In the genomic region with DNA sequence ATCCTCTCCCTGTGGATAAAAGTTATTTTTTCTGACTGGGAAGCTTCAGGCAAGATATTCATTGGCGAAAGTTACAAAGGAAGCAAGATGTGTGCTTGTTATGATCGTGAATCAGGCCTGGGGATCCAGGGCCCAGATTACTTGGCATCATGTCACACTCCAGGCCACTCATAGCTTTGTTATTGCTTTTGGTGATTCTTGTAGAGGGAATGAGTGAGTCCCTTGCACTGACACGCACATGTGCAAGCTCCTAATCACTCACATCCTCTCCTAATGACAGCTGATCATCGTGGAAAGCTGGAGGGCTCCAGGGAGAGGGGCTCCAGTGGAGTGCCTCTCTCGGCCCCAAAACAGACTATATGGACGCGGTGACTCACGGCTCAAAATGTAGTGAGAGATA, we compare ENCODE assay signal across 16 cellular contexts.
DNase-seq lines count a peak whose midpoint lies in the region; ATAC-seq and TF ChIP-seq lines count a peak whose summit lies in the region.
"Had no signal": no experiment of that assay in that cellular context is flagged by ENCODE, and none has a peak within 500 bp of the region (broad histone marks: within the 10 kb centered on the region; RNA-seq: fewer than 3 reads in every experiment).

No MANE protein-coding gene starts in this region.

- no peak overlapping the region for H3K27ac Mint-ChIP-seq in WTC11
- H3K27ac Mint-ChIP-seq: activated CD4-positive, alpha-beta T cell treated with anti-CD3 and anti-CD28 coated beads, Interleukin-2, amount 10 ng/mL, durations not matched to agents 7 days and 5 days; activated naive CD8-positive, alpha-beta T cell treated with anti-CD3 and anti-CD28 coated beads, Interleukin-2, amount 10 ng/mL, durations not matched to agents 7 days and 5 days; naive B cell had no signal

- no peaks in the 10 kb centered on the region for H3K9me3 Mint-ChIP-seq in WTC11
- H3K9me3 Mint-ChIP-seq: activated CD4-positive, alpha-beta T cell treated with anti-CD3 and anti-CD28 coated beads, Interleukin-2, amount 10 ng/mL, durations not matched to agents 7 days and 5 days; activated naive CD8-positive, alpha-beta T cell treated with anti-CD3 and anti-CD28 coated beads, Interleukin-2, amount 10 ng/mL, durations not matched to agents 7 days and 5 days; naive B cell had no signal

- no peak overlapping the region for H3K9ac ChIP-seq in mucosa of rectum (ENCODE audit: low read depth in 1 of 2, low read length in 2 of 2)

- no peaks in the 10 kb centered on the region for H3K9me3 ChIP-seq in mucosa of rectum (ENCODE audit: control insufficient read depth in 2 of 2, low read length in 2 of 2)
- H3K9me3 ChIP-seq: upper lobe of right lung had no signal

- H3K27ac ChIP-seq in epithelial cell of prostate, result no peak overlapping the region
- H3K27ac ChIP-seq in mucosa of rectum (ENCODE audit: low read depth in 2 of 2, low read length in 2 of 2), result peak overlapping the region; percentile 22 to 32
- H3K27ac ChIP-seq: upper lobe of right lung had no signal

- CTCF ChIA-PET in WTC11 (lab: Charles Lee), result no interaction called here

- H3K4me3 ChIP-seq in mucosa of rectum (ENCODE audit: low read length in 2 of 2), result no peak overlapping the region
- H3K4me3 ChIP-seq: upper lobe of right lung had no signal

- POLR2A ChIA-PET in WTC11 (lab: Charles Lee), result no interaction called here

- DNase-seq in AG08395 (ENCODE audit: low spot score) (peak; percentile 94), NCI-H226 (peak; percentile 35), epithelial cell of prostate (ENCODE audit: low read depth, low spot score) (peak; percentile 44), T-helper 9 cell (no peak), NCI-H146 (lab: John Stamatoyannopoulos, UW) (no peak), T-helper 1 cell (no peak), WTC11 (ENCODE audit: low spot score) (no peak)
- DNase-seq: activated CD4-positive, alpha-beta T cell treated with anti-CD3 and anti-CD28 coated beads, Interleukin-2, amount 10 ng/mL, durations not matched to agents 7 days and 5 days; activated naive CD8-positive, alpha-beta T cell treated with anti-CD3 and anti-CD28 coated beads, Interleukin-2, amount 10 ng/mL, durations not matched to agents 7 days and 5 days; AML-193; naive B cell; NCI-H2029 treated with DMSO at 0.1 percent for 48 hours; stimulated activated CD4-positive, alpha-beta T cell treated with anti-CD3 and anti-CD28 coated beads, Interleukin-4, amount 100 ng/mL, for 24 hours; upper lobe of right lung had no signal

- no peaks in the 10 kb centered on the region; the same call in 1 of the 2 replicates for H3K27me3 Mint-ChIP-seq in WTC11 (ENCODE audit: low read depth)
- H3K27me3 Mint-ChIP-seq: activated CD4-positive, alpha-beta T cell treated with anti-CD3 and anti-CD28 coated beads, Interleukin-2, amount 10 ng/mL, durations not matched to agents 7 days and 5 days; activated naive CD8-positive, alpha-beta T cell treated with anti-CD3 and anti-CD28 coated beads, Interleukin-2, amount 10 ng/mL, durations not matched to agents 7 days and 5 days had no signal

- no peaks in the 10 kb centered on the region for H3K27me3 ChIP-seq in mucosa of rectum (ENCODE audit: control insufficient read depth in 2 of 2, insufficient read depth in 2 of 2, low read length in 2 of 2)
- H3K27me3 ChIP-seq: upper lobe of right lung had no signal

- no peak for ATAC-seq in WTC11
- ATAC-seq: Panc1, upper lobe of right lung had no signal

- H3K4me3 Mint-ChIP-seq in WTC11, result no peak overlapping the region
- H3K4me3 Mint-ChIP-seq: activated CD4-positive, alpha-beta T cell treated with anti-CD3 and anti-CD28 coated beads, Interleukin-2, amount 10 ng/mL, durations not matched to agents 7 days and 5 days; activated naive CD8-positive, alpha-beta T cell treated with anti-CD3 and anti-CD28 coated beads, Interleukin-2, amount 10 ng/mL, durations not matched to agents 7 days and 5 days; naive B cell had no signal

- no peaks in the 10 kb centered on the region for H3K4me1 ChIP-seq in mucosa of rectum (ENCODE audit: control insufficient read depth in 2 of 2, insufficient read depth in 2 of 2, low read length in 2 of 2)

- no peak for TF ChIP-seq CTCF in WTC11 (IDR thresholded peaks at IDR 0.05)

- no peaks in the 10 kb centered on the region for H3K36me3 ChIP-seq in mucosa of rectum (ENCODE audit: control insufficient read depth in 2 of 2, insufficient read depth in 2 of 2, low read length in 2 of 2)
- H3K36me3 ChIP-seq: upper lobe of right lung had no signal

- H3K36me3 Mint-ChIP-seq in WTC11, result no peaks in the 10 kb centered on the region
- H3K36me3 Mint-ChIP-seq: activated naive CD8-positive, alpha-beta T cell treated with anti-CD3 and anti-CD28 coated beads, Interleukin-2, amount 10 ng/mL, durations not matched to agents 7 days and 5 days; naive B cell had no signal

- 0 out of 2 replicates have a peak, but pooled peaks cover 3% of the 10 kb centered on the region for H3K4me1 Mint-ChIP-seq in WTC11
- H3K4me1 Mint-ChIP-seq: activated CD4-positive, alpha-beta T cell treated with anti-CD3 and anti-CD28 coated beads, Interleukin-2, amount 10 ng/mL, durations not matched to agents 7 days and 5 days; activated naive CD8-positive, alpha-beta T cell treated with anti-CD3 and anti-CD28 coated beads, Interleukin-2, amount 10 ng/mL, durations not matched to agents 7 days and 5 days; naive B cell had no signal

TF ChIP-seq in WTC11, 78 proteins besides CTCF, POLR2A, EP300 and RAD21 (continues in another document):
- TF ChIP-seq FOXP4 (CRISPR knock-in tag; IDR thresholded peaks at IDR 0.05) (no peak), NFE2L1 (CRISPR knock-in tag; IDR thresholded peaks at IDR 0.05) (no peak), ESRRA (CRISPR knock-in tag; IDR thresholded peaks at IDR 0.05; ENCODE audit: borderline replicate concordance) (no peak), ZNF671 (CRISPR knock-in tag; IDR thresholded peaks at IDR 0.05) (no peak), PREB (CRISPR knock-in tag; IDR thresholded peaks at IDR 0.05; ENCODE audit: borderline replicate concordance) (no peak), TEAD1 (CRISPR knock-in tag; IDR thresholded peaks at IDR 0.05) (no peak)
- TF ChIP-seq, protein P1, sequence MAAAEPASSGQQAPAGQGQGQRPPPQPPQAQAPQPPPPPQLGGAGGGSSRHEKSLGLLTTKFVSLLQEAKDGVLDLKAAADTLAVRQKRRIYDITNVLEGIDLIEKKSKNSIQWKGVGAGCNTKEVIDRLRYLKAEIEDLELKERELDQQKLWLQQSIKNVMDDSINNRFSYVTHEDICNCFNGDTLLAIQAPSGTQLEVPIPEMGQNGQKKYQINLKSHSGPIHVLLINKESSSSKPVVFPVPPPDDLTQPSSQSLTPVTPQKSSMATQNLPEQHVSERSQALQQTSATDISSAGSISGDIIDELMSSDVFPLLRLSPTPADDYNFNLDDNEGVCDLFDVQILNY (CRISPR knock-in tag; IDR thresholded peaks at IDR 0.05), result no peak
- TF ChIP-seq, protein P2, sequence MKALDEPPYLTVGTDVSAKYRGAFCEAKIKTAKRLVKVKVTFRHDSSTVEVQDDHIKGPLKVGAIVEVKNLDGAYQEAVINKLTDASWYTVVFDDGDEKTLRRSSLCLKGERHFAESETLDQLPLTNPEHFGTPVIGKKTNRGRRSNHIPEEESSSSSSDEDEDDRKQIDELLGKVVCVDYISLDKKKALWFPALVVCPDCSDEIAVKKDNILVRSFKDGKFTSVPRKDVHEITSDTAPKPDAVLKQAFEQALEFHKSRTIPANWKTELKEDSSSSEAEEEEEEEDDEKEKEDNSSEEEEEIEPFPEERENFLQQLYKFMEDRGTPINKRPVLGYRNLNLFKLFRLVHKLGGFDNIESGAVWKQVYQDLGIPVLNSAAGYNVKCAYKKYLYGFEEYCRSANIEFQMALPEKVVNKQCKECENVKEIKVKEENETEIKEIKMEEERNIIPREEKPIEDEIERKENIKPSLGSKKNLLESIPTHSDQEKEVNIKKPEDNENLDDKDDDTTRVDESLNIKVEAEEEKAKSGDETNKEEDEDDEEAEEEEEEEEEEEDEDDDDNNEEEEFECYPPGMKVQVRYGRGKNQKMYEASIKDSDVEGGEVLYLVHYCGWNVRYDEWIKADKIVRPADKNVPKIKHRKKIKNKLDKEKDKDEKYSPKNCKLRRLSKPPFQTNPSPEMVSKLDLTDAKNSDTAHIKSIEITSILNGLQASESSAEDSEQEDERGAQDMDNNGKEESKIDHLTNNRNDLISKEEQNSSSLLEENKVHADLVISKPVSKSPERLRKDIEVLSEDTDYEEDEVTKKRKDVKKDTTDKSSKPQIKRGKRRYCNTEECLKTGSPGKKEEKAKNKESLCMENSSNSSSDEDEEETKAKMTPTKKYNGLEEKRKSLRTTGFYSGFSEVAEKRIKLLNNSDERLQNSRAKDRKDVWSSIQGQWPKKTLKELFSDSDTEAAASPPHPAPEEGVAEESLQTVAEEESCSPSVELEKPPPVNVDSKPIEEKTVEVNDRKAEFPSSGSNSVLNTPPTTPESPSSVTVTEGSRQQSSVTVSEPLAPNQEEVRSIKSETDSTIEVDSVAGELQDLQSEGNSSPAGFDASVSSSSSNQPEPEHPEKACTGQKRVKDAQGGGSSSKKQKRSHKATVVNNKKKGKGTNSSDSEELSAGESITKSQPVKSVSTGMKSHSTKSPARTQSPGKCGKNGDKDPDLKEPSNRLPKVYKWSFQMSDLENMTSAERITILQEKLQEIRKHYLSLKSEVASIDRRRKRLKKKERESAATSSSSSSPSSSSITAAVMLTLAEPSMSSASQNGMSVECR (CRISPR knock-in tag; IDR thresholded peaks at IDR 0.05; ENCODE audit: borderline replicate concordance), result no peak

Comparison
In these comparisons a context has a peak if more than half of its experiments do, and no peak if none do; other contexts are left out.
1. DNase-seq: peak in AG08395 (single experiment), NCI-H226 (single experiment) and epithelial cell of prostate (single experiment); none in T-helper 9 cell (single experiment), NCI-H146 (single experiment), T-helper 1 cell (0 of 5) and WTC11 (single experiment).